Comparison of ENCODE assay signal across 37 cellular contexts in the genomic region with DNA sequence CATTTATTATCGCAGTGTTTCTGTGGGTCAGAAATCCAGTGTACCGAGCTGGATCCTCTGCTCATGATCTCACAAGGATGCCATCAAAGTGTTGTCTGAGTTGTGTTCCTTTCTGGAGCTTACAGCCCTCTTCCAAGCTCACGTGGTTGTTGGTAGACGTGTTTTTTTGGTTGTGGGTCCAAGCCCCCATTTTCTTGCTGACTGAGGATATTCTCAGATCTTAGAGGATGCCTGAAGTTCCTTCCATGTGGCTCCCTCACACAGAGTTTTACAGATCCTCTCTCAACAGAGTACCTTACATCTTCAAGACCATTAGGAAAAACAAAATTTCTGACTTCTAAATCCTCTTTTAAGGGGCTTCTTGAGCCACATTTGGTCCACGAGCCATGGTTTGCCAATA.
A peak's percentile ranks its signal among the peaks of the same experiment; 100 is the strongest.
DNase-seq lines count a peak whose midpoint lies in the region; ATAC-seq, FAIRE-seq and TF ChIP-seq lines count a peak whose summit lies in the region.
"Had no signal": no experiment of that assay in that cellular context is flagged by ENCODE, and none has a peak within 500 bp of the region (broad histone marks: within the 10 kb centered on the region; RNA-seq: fewer than 3 reads in every experiment).

No MANE protein-coding gene starts in this region.

- no peaks in the 10 kb centered on the region for H3K36me3 Mint-ChIP-seq in neural progenitor cell
- H3K36me3 Mint-ChIP-seq: CD14-positive monocyte; CD4-positive, alpha-beta memory T cell; CD4-positive, CD25-positive, alpha-beta regulatory T cell; CD8-positive, alpha-beta memory T cell; CD8-positive, alpha-beta T cell had no signal

- no peak overlapping the region for H2AK5ac ChIP-seq in H1 (ENCODE audit: low read depth, low read length)

- no peak overlapping the region for H3K4me3 Mint-ChIP-seq in neural progenitor cell
- H3K4me3 Mint-ChIP-seq: B cell; CD14-positive monocyte; CD4-positive, alpha-beta memory T cell; CD4-positive, alpha-beta T cell; CD4-positive, CD25-positive, alpha-beta regulatory T cell; CD8-positive, alpha-beta memory T cell; CD8-positive, alpha-beta T cell had no signal

- no peak for TF ChIP-seq EP300 in HepG2 (IDR thresholded peaks at IDR 0.05; ENCODE audit: low read depth in 2 of 2, low read length in 2 of 2)
- no peak for TF ChIP-seq EP300 in HepG2 (CRISPR knock-in tag; IDR thresholded peaks at IDR 0.05; ENCODE audit: borderline replicate concordance)
- TF ChIP-seq EP300 in H1 (IDR thresholded peaks at IDR 0.05; ENCODE audit: borderline replicate concordance in 1 of 2, low read depth in 2 of 2, low read length in 2 of 2) = no peak

- H3K4me1 ChIP-seq in HepG2 (ENCODE audit: insufficient read depth, low read length) (no peaks in the 10 kb centered on the region), right lobe of liver (no peaks in the 10 kb centered on the region), PC-9 (replicated peaks; ENCODE audit: insufficient read depth) (no peaks in the 10 kb centered on the region), H1 (replicated peaks in 1 of 4; ENCODE audit: control insufficient read depth in 3 of 4, insufficient read depth in 4 of 4, low read length in 3 of 4) (no peaks in the 10 kb centered on the region), neural progenitor cell (no peaks in the 10 kb centered on the region), heart left ventricle (no peaks in the 10 kb centered on the region), foreskin keratinocyte (no peaks in the 10 kb centered on the region)
- H3K4me1 ChIP-seq: A549; BE2C; BLaER1; BLaER1 treated with 17β-estradiol and CSF1 and Interleukin-3, amounts not matched to agents 10 nM and 100 nM; Caco-2 had no signal

- POLR2A ChIA-PET in HepG2 (lab: Yijun Ruan, JAX) (no interaction called here), PC-9 (lab: Charles Lee; ENCODE audit: unreplicated experiment) (no interaction called here), H1 (lab: Charles Lee; ENCODE audit: partially characterized antibody) (no interaction called here)

- FAIRE-seq in HepG2 (lab: Jason Lieb, UNC) (no peak), H1 (lab: Jason Lieb, UNC) (no peak)
- FAIRE-seq: A204.1, A549, D721Med had no signal

- no peaks in the 10 kb centered on the region for H3F3A ChIP-seq in PC-9 (ENCODE audit: insufficient read depth, low read depth)
- H3F3A ChIP-seq in neural progenitor cell (ENCODE audit: low read depth) = no peaks in the 10 kb centered on the region

- H4K8ac ChIP-seq in H1 (ENCODE audit: extremely low read depth, insufficient read depth, low read length) = no peak overlapping the region

- H4K20me1 ChIP-seq in HepG2 (ENCODE audit: insufficient read depth, low read length) = no peaks in the 10 kb centered on the region
- H4K20me1 ChIP-seq in PC-9 (ENCODE audit: insufficient read depth) = no peaks in the 10 kb centered on the region
- H4K20me1 ChIP-seq in H1 (replicated peaks in 1 of 2; ENCODE audit: control insufficient read depth in 1 of 2, insufficient read depth in 2 of 2, low read length in 2 of 2) = no peaks in the 10 kb centered on the region
- no peaks in the 10 kb centered on the region for H4K20me1 ChIP-seq in neural progenitor cell (ENCODE audit: low read depth)
- H4K20me1 ChIP-seq: BLaER1; BLaER1 treated with 17β-estradiol and CSF1 and Interleukin-3, amounts not matched to agents 10 nM and 100 nM had no signal

- in situ Hi-C loops in HepG2 (cut with HindIII; ENCODE audit: extremely low pct_ligation_motif_present, low pct_unique_long_range_greater_than_20kb) = no loop called here

- no peaks in the 10 kb centered on the region for H3K9me2 ChIP-seq in PC-9 (ENCODE audit: insufficient read depth)

- H3K36me3 ChIP-seq in HepG2 (replicated peaks in 1 of 2; ENCODE audit: control insufficient read depth in 1 of 2, insufficient read depth in 2 of 2, low read length in 2 of 2) (no peaks in the 10 kb centered on the region), right lobe of liver (no peaks in the 10 kb centered on the region), PC-9 (ENCODE audit: low read depth) (no peaks in the 10 kb centered on the region), H1 (ENCODE audit: control insufficient read depth in 2 of 4, insufficient read depth in 4 of 4, low read length in 3 of 4) (no peaks in the 10 kb centered on the region), neural progenitor cell (no peaks in the 10 kb centered on the region), heart left ventricle (no peaks in the 10 kb centered on the region)
- H3K36me3 ChIP-seq: BE2C; BLaER1; BLaER1 treated with 17β-estradiol and CSF1 and Interleukin-3, amounts not matched to agents 10 nM and 100 nM had no signal

- H3K79me1 ChIP-seq in H1 (ENCODE audit: low read depth, low read length) = no peaks in the 10 kb centered on the region

- H3K27ac ChIP-seq in HepG2 (ENCODE audit: extremely low read length, insufficient read depth, low read length) (no peak overlapping the region), right lobe of liver (no peak overlapping the region), PC-9 (no peak overlapping the region), H1 (ENCODE audit: low read depth, low read length) (no peak overlapping the region), neural progenitor cell (no peak overlapping the region), heart left ventricle (no peak overlapping the region), foreskin keratinocyte (no peak overlapping the region)
- H3K27ac ChIP-seq: 22Rv1; A549; BLaER1; BLaER1 treated with 17β-estradiol and CSF1 and Interleukin-3, amounts not matched to agents 10 nM and 100 nM; C4-2B had no signal

- ATAC-seq in HepG2 (no peak), right lobe of liver (no peak), heart left ventricle (no peak), foreskin keratinocyte (no peak), GM21367 (IDR thresholded peaks at IDR 0.05; ENCODE audit: unreplicated experiment) (no peak)
- ATAC-seq: A549; CD8-positive, alpha-beta T cell had no signal

- no peak overlapping the region for H2BK5ac ChIP-seq in H1 (ENCODE audit: low read depth, low read length)

- H3K23me2 ChIP-seq in H1 (ENCODE audit: low read depth, low read length) = no peaks in the 10 kb centered on the region

- H3K4me2 ChIP-seq in HepG2 (ENCODE audit: low read depth, low read length) = no peak overlapping the region
- no peak overlapping the region for H3K4me2 ChIP-seq in PC-9
- no peak overlapping the region for H3K4me2 ChIP-seq in H1 (ENCODE audit: insufficient read depth in 1 of 2, low read depth in 2 of 2, low read length in 2 of 2)
- no peak overlapping the region for H3K4me2 ChIP-seq in neural progenitor cell
- H3K4me2 ChIP-seq: A549; BLaER1; BLaER1 treated with 17β-estradiol and CSF1 and Interleukin-3, amounts not matched to agents 10 nM and 100 nM had no signal

- no peak overlapping the region for H2AFZ ChIP-seq in HepG2 (ENCODE audit: low read length)
- 0 out of 2 replicates have a peak overlapping the region, but pooled peaks have one; percentile 28 for H2AFZ ChIP-seq in PC-9
- peak overlapping the region; percentile 7; the same call in 1 of the 2 replicates for H2AFZ ChIP-seq in H1 (ENCODE audit: low read length)
- H2AFZ ChIP-seq in neural progenitor cell (replicated peaks) = peak overlapping the region; percentile 61

- no peak for TF ChIP-seq RAD21 in HepG2 (CRISPR knock-in tag; IDR thresholded peaks at IDR 0.05)
- no peak for TF ChIP-seq RAD21 in H1 (IDR thresholded peaks at IDR 0.05 in 1 of 2, conservative IDR thresholded peaks at IDR 0.05 in 1 of 2; ENCODE audit: low read depth in 2 of 2, low read length in 2 of 2)

- no peaks in the 10 kb centered on the region for H3K27me3 Mint-ChIP-seq in neural progenitor cell (ENCODE audit: insufficient read depth, low read depth)
- H3K27me3 Mint-ChIP-seq: B cell; CD4-positive, alpha-beta memory T cell; CD4-positive, alpha-beta T cell; CD4-positive, CD25-positive, alpha-beta regulatory T cell; CD8-positive, alpha-beta memory T cell had no signal

- H3K4me3 ChIP-seq in HepG2 (replicated peaks in 1 of 3; ENCODE audit: insufficient read depth in 1 of 3, low read depth in 2 of 3, low read length in 3 of 3) (no peak overlapping the region), right lobe of liver (no peak overlapping the region), PC-9 (no peak overlapping the region), H1 (ENCODE audit: extremely low read depth in 1 of 4, insufficient read depth in 2 of 4, low read depth in 3 of 4, low read length in 4 of 4) (no peak overlapping the region), neural progenitor cell (no peak overlapping the region), heart left ventricle (no peak overlapping the region)
- H3K4me3 ChIP-seq: A549; BLaER1; BLaER1 treated with 17β-estradiol and CSF1 and Interleukin-3, amounts not matched to agents 10 nM and 100 nM had no signal

- H3K27ac Mint-ChIP-seq in neural progenitor cell = no peak overlapping the region
- H3K27ac Mint-ChIP-seq: B cell; CD14-positive monocyte; CD4-positive, alpha-beta memory T cell; CD4-positive, alpha-beta T cell; CD4-positive, CD25-positive, alpha-beta regulatory T cell; CD8-positive, alpha-beta memory T cell; CD8-positive, alpha-beta T cell had no signal

- H3K14ac ChIP-seq in H1 (ENCODE audit: insufficient read length) = no peak overlapping the region

- TF ChIP-seq POLR2A in HepG2 (IDR thresholded peaks at IDR 0.05; ENCODE audit: insufficient read depth in 1 of 2, low read depth in 2 of 2, low read length in 2 of 2) (no peak), right lobe of liver (IDR thresholded peaks at IDR 0.05) (no peak), H1 (IDR thresholded peaks at IDR 0.05; ENCODE audit: control extremely low read depth in 1 of 2, low read depth in 2 of 2, low read length in 2 of 2) (no peak), heart left ventricle (IDR thresholded peaks at IDR 0.05) (no peak)

- no peaks in the 10 kb centered on the region for H3K9me3 Mint-ChIP-seq in neural progenitor cell

- H3K9ac ChIP-seq in HepG2 (ENCODE audit: insufficient read depth, low read depth, low read length) = no peak overlapping the region
- H3K9ac ChIP-seq in H1 (replicated peaks in 1 of 4; ENCODE audit: extremely low read depth in 1 of 4, low read depth in 3 of 4, low read length in 3 of 4) = no peak overlapping the region
- H3K9ac ChIP-seq in neural progenitor cell = no peak overlapping the region
- H3K9ac ChIP-seq: BLaER1; BLaER1 treated with 17β-estradiol and CSF1 and Interleukin-3, amounts not matched to agents 10 nM and 100 nM had no signal

- H3K18ac ChIP-seq in H1 (ENCODE audit: extremely low read depth, low read length) = 0 out of 2 replicates have a peak overlapping the region, but pooled peaks have one; percentile 27

- no peak overlapping the region for H4K91ac ChIP-seq in H1 (replicated peaks; ENCODE audit: insufficient read length, low read length)

- H2BK15ac ChIP-seq in H1 (ENCODE audit: low read length) = no peak overlapping the region

- no peak overlapping the region for H2BK12ac ChIP-seq in H1 (ENCODE audit: low read depth, low read length)

- H3K23ac ChIP-seq in H1 (ENCODE audit: insufficient read length) = no peak overlapping the region

- BruUV-seq in HepG2 (replicated peaks; lab: Mats Ljungman, UMichigan) (no TSS peak), PC-9 (replicated peaks; lab: Mats Ljungman, UMichigan) (no TSS peak)

- TF ChIP-seq CTCF in HepG2 (CRISPR knock-in tag; IDR thresholded peaks at IDR 0.05) (no peak), right lobe of liver (IDR thresholded peaks at IDR 0.05) (no peak), PC-9 (conservative IDR thresholded peaks at IDR 0.05) (no peak), H1 (IDR thresholded peaks at IDR 0.05; ENCODE audit: control extremely low read depth in 1 of 3, insufficient read depth in 1 of 3, low read depth in 1 of 3, low read length in 3 of 3) (no peak), neural progenitor cell (IDR thresholded peaks at IDR 0.05) (no peak), heart left ventricle (IDR thresholded peaks at IDR 0.05) (no peak), foreskin keratinocyte (conservative IDR thresholded peaks at IDR 0.05) (no peak)

- no peaks in the 10 kb centered on the region for H3K27me3 ChIP-seq in HepG2 (ENCODE audit: control insufficient read depth in 1 of 2, insufficient read depth in 2 of 2, low read length in 2 of 2)
- H3K27me3 ChIP-seq in right lobe of liver = no peaks in the 10 kb centered on the region
- H3K27me3 ChIP-seq in PC-9 (ENCODE audit: insufficient read depth, low read depth) = no peaks in the 10 kb centered on the region
- no peaks in the 10 kb centered on the region for H3K27me3 ChIP-seq in H1 (replicated peaks in 1 of 4; ENCODE audit: control insufficient read depth in 3 of 4, extremely low read depth in 1 of 4, insufficient read depth in 3 of 4, low read length in 3 of 4)
- H3K27me3 ChIP-seq in neural progenitor cell = no peaks in the 10 kb centered on the region
- no peaks in the 10 kb centered on the region for H3K27me3 ChIP-seq in heart left ventricle
- H3K27me3 ChIP-seq in foreskin keratinocyte = no peaks in the 10 kb centered on the region
- H3K27me3 ChIP-seq: BE2C; BLaER1; BLaER1 treated with 17β-estradiol and CSF1 and Interleukin-3, amounts not matched to agents 10 nM and 100 nM had no signal

- no peaks in the 10 kb centered on the region for H3K4me1 Mint-ChIP-seq in neural progenitor cell
- H3K4me1 Mint-ChIP-seq: B cell; CD14-positive monocyte; CD4-positive, alpha-beta memory T cell; CD4-positive, CD25-positive, alpha-beta regulatory T cell; CD8-positive, alpha-beta memory T cell had no signal

- whole genome bisulfite sequencing in HepG2 (ENCODE audit: low lambda C conversion rate) = 32% methylated on average over 5 of the region's 5 CpGs
- 62% methylated on average over 4 of the region's 5 CpGs for WGBS in right lobe of liver (ENCODE audit: insufficient coverage, low coverage, low lambda C conversion rate, missing lambda C conversion rate)
- 95% methylated on average over 5 of the region's 5 CpGs; no CpG with 5 or more reads in 1 of the 2 experiments for WGBS in H1 (ENCODE audit: extremely low coverage in 1 of 2, insufficient coverage in 1 of 2, insufficient read length in 1 of 2, insufficient replicate concordance in 2 of 2, low coverage in 1 of 2, low lambda C conversion rate in 2 of 2, missing lambda C conversion rate in 1 of 2), 2 experiments
- WGBS in heart left ventricle, 4 donors = 76 to 87% (median 87%) methylated on average over 5 of the region's 5 CpGs

- H3K79me2 ChIP-seq in HepG2 (ENCODE audit: insufficient read depth, low read length) = no peaks in the 10 kb centered on the region
- no peaks in the 10 kb centered on the region for H3K79me2 ChIP-seq in PC-9 (ENCODE audit: low read depth)
- H3K79me2 ChIP-seq in H1 (ENCODE audit: control insufficient read depth in 1 of 2, insufficient read depth in 2 of 2, low read length in 2 of 2) = no peaks in the 10 kb centered on the region
- no peaks in the 10 kb centered on the region for H3K79me2 ChIP-seq in neural progenitor cell (ENCODE audit: low read depth)

- H3K9me3 ChIP-seq in HepG2 (ENCODE audit: low read length) (no peaks in the 10 kb centered on the region), right lobe of liver (no peaks in the 10 kb centered on the region), PC-9 (ENCODE audit: insufficient read depth, low read depth) (no peaks in the 10 kb centered on the region), H1 (ENCODE audit: insufficient read depth in 2 of 2, low read depth in 1 of 2, low read length in 1 of 2) (no peaks in the 10 kb centered on the region), neural progenitor cell (ENCODE audit: low read depth) (no peaks in the 10 kb centered on the region), heart left ventricle (no peaks in the 10 kb centered on the region)
- H3K9me3 ChIP-seq: A549; BE2C; BLaER1; BLaER1 treated with 17β-estradiol and CSF1 and Interleukin-3, amounts not matched to agents 10 nM and 100 nM; Caco-2 had no signal

- H2BK20ac ChIP-seq in H1 (ENCODE audit: low read length) = no peak overlapping the region

- no peak overlapping the region for H4K5ac ChIP-seq in H1 (ENCODE audit: insufficient read length, low read depth, low read length)

- no peak overlapping the region for H2BK120ac ChIP-seq in H1 (replicated peaks; ENCODE audit: low read depth, low read length)

- CTCF ChIA-PET in HepG2 (lab: Yijun Ruan, JAX; ENCODE audit: low intra/inter-chr PET ratio, low total read pairs) = no interaction called here
- CTCF ChIA-PET in PC-9 (lab: Charles Lee) = no interaction called here
- CTCF ChIA-PET in H1 (lab: Charles Lee; ENCODE audit: partially characterized antibody) = no interaction called here

- no peak overlapping the region for H3K4ac ChIP-seq in H1 (replicated peaks; ENCODE audit: insufficient read length, low read depth, low read length)

- H3K56ac ChIP-seq in H1 (replicated peaks; ENCODE audit: insufficient read length, low read depth, low read length) = no peak overlapping the region

- DNase-seq in HepG2 (ENCODE audit: low spot score) (no peak), right lobe of liver (no peak), PC-9 (no peak), H1 (ENCODE audit: low read depth in 1 of 2, low spot score in 2 of 2) (no peak), neural progenitor cell (ENCODE audit: low spot score) (no peak), heart left ventricle (no peak), foreskin keratinocyte (no peak)
- DNase-seq: 8988T; ACHN; AML-193; BE2C; C1 segment of cervical spinal cord; Caco-2; Calu3; CD4-positive, alpha-beta memory T cell; CD4-positive, alpha-beta T cell; CD4-positive, CD25-positive, alpha-beta regulatory T cell; CD8-positive, alpha-beta memory T cell; CD8-positive, alpha-beta T cell; COR-L47; DMS 273 treated with DMSO at 0.1 percent for 48 hours; DMS153; DMS53; DMS79; DMS79 treated with DMSO at 0.1 percent for 48 hours; DND-41; EL had no signal

- intact Hi-C loops in HepG2 (cut with micrococcal nuclease; ENCODE audit: unreplicated experiment) (no loop called here), right lobe of liver (cut with DNase I) (no loop called here), PC-9 (cut with micrococcal nuclease; ENCODE audit: unreplicated experiment) (no loop called here), heart left ventricle (cut with DNase I) (no loop called here)

Comparison
In these comparisons a context has a peak if more than half of its experiments do, and no peak if none do; other contexts are left out.
1. Of the 41 proteins assayed by ChIP-seq in both HepG2 and H1: peak only in HepG2: MAFK; only in H1: none; in both: none; in neither: 40.